In genomic region chr16:81730090-81731051, GRCh38 we compare ENCODE assay signal across 8 cellular contexts. TPM values are rescaled to one million over a fixed set of nuclear protein-coding genes. Genes with fewer than 3 reads are reported as not detected.
A peak's percentile ranks its signal among the peaks of the same experiment; 100 is the strongest.
DNase-seq lines count a peak whose midpoint lies in the region; ATAC-seq and TF ChIP-seq lines count a peak whose summit lies in the region.

No MANE protein-coding gene starts in this region.

- H3K4me2 ChIP-seq in Loucy (ENCODE audit: low read depth, low read length, poor library complexity, severe bottlenecking) (no peak overlapping the region), SK-N-SH (peak overlapping the region; percentile 59)

- no peak for TF ChIP-seq EP300 in SK-N-SH (IDR thresholded peaks at IDR 0.05; ENCODE audit: borderline replicate concordance in 1 of 2, low read depth in 1 of 2, low read length in 1 of 2)

- H3K36me3 ChIP-seq in Loucy (ENCODE audit: insufficient read depth, low read length) (no peaks in the 10 kb centered on the region), SK-N-SH (replicated peaks in 1 of 2; ENCODE audit: control insufficient read depth in 1 of 2, insufficient read depth in 2 of 2, low read length in 1 of 2) (no peaks in the 10 kb centered on the region), right atrium auricular region (no peaks in the 10 kb centered on the region), vagina (no peaks in the 10 kb centered on the region)

- peak overlapping the region; percentile 35 for H3K4me3 Mint-ChIP-seq in progenitor cell of endocrine pancreas (ENCODE audit: low read depth)

- intact Hi-C loops in vagina (cut with DNase I), result loop anchor here (10.0 kb wide), 1 partner anchor 366 kb away; no protein-coding TSS in a partner anchor

- H2AFZ ChIP-seq in Loucy (ENCODE audit: low read length) (no peak overlapping the region), SK-N-SH (ENCODE audit: low read depth) (peak overlapping the region; percentile 73; the same call in 1 of the 2 replicates)

- peak overlapping the region; percentile 14 for H3K27ac Mint-ChIP-seq in progenitor cell of endocrine pancreas

- H3K27ac ChIP-seq in SK-N-SH (ENCODE audit: low read depth in 2 of 2, low read length in 1 of 2), result peak overlapping the region in 1 of 2 experiments; percentile 20; a peak in 1 of 4 replicates
- peak overlapping the region in 1 of 2 donors; percentile 26 for H3K27ac ChIP-seq in right atrium auricular region
- peak overlapping the region; percentile 79 for H3K27ac ChIP-seq in vagina

- H3K36me3 Mint-ChIP-seq in progenitor cell of endocrine pancreas (ENCODE audit: insufficient read depth), result no peaks in the 10 kb centered on the region

- peaks cover 3% of the 10 kb centered on the region for H3K9me3 Mint-ChIP-seq in progenitor cell of endocrine pancreas (ENCODE audit: low read depth)

- no peaks in the 10 kb centered on the region for H3F3A ChIP-seq in Loucy (ENCODE audit: low read depth)
- no peaks in the 10 kb centered on the region for H3F3A ChIP-seq in SK-N-SH (replicated peaks; ENCODE audit: insufficient read depth)

- 36% methylated on average over 40 of the region's 47 CpGs for WGBS in SK-N-SH (ENCODE audit: low lambda C conversion rate)

- TF ChIP-seq RAD21 in SK-N-SH (IDR thresholded peaks at IDR 0.05; ENCODE audit: low read length), result no peak; the same call in 1 of the 2 replicates

- no peaks in the 10 kb centered on the region for H3K9me3 ChIP-seq in Loucy (ENCODE audit: insufficient read depth, low read depth, low read length)
- no peaks in the 10 kb centered on the region for H3K9me3 ChIP-seq in SK-N-SH
- H3K9me3 ChIP-seq in right atrium auricular region, result no peaks in the 10 kb centered on the region
- H3K9me3 ChIP-seq in vagina, result no peaks in the 10 kb centered on the region

- H3K4me3 ChIP-seq in Loucy (ENCODE audit: low read length, poor library complexity, severe bottlenecking) (no peak overlapping the region), SK-N-SH (ENCODE audit: low read depth in 2 of 2, low read length in 1 of 2) (peak overlapping the region; percentile 30 to 43), right atrium auricular region (peak overlapping the region; percentile 12 to 49), vagina (peak overlapping the region; percentile 42 to 56)

- H4K20me1 ChIP-seq in Loucy (ENCODE audit: insufficient read depth, low read length, poor library complexity, severe bottlenecking), result no peaks in the 10 kb centered on the region
- no peaks in the 10 kb centered on the region for H4K20me1 ChIP-seq in SK-N-SH (ENCODE audit: insufficient read depth)

- H3K9ac ChIP-seq in Loucy (ENCODE audit: low read depth, low read length, poor library complexity, severe bottlenecking), result no peak overlapping the region
- 0 out of 2 replicates have a peak overlapping the region, but pooled peaks have one; percentile 0 for H3K9ac ChIP-seq in SK-N-SH

- POLR2A ChIA-PET in SK-N-SH (lab: Yijun Ruan, JAX), result no interaction called here

- peak; percentile 65 for ATAC-seq in GM21737 (IDR thresholded peaks at IDR 0.05; ENCODE audit: unreplicated experiment)

- peak; percentile 44 for TF ChIP-seq CTCF in Loucy (conservative IDR thresholded peaks at IDR 0.05; ENCODE audit: low read length)
- TF ChIP-seq CTCF in SK-N-SH (IDR thresholded peaks at IDR 0.05), result peak; percentile 58
- peak in 1 of 2 donors; percentile 63 for TF ChIP-seq CTCF in right atrium auricular region (IDR thresholded peaks at IDR 0.05)
- peak; percentile 79 for TF ChIP-seq CTCF in progenitor cell of endocrine pancreas (IDR thresholded peaks at IDR 0.05; ENCODE audit: unreplicated experiment)
- TF ChIP-seq CTCF in vagina (IDR thresholded peaks at IDR 0.05), result peak in 2 of 3 experiments; percentile 41 to 53

- H3K79me2 ChIP-seq in Loucy (ENCODE audit: insufficient read depth, low read length) (no peaks in the 10 kb centered on the region), SK-N-SH (ENCODE audit: insufficient read depth) (no peaks in the 10 kb centered on the region)

- H3K27me3 Mint-ChIP-seq in progenitor cell of endocrine pancreas, result peaks cover 13% of the 10 kb centered on the region

- H3K27me3 ChIP-seq in Loucy (ENCODE audit: insufficient read depth, low read length, poor library complexity, severe bottlenecking), result no peaks in the 10 kb centered on the region
- H3K27me3 ChIP-seq in SK-N-SH (ENCODE audit: insufficient read depth), result no peaks in the 10 kb centered on the region; the same call in 1 of the 2 replicates
- H3K27me3 ChIP-seq in right atrium auricular region, result no peaks in the 10 kb centered on the region
- no peaks in the 10 kb centered on the region for H3K27me3 ChIP-seq in vagina

- CTCF ChIA-PET in SK-N-SH (lab: Yijun Ruan, JAX), result interaction anchor here (0.5 to 3.4 kb wide), 44 partner anchors 9 to 1235 kb away, joined by 3 to 14 read pairs (median 3); partner anchors contain the start of gene ATMIN

- H3K9me2 ChIP-seq in Loucy (replicated peaks; ENCODE audit: low read depth, low read length) (no peaks in the 10 kb centered on the region), SK-N-SH (no peaks in the 10 kb centered on the region)

- no peak for TF ChIP-seq POLR2A in vagina (IDR thresholded peaks at IDR 0.05)

- peaks cover 6% of the 10 kb centered on the region for H3K4me1 ChIP-seq in Loucy (ENCODE audit: insufficient read depth, low read length, poor library complexity, severe bottlenecking)
- peaks cover 0 to 10% of the 10 kb centered on the region in 2 experiments; a peak in 2 of 4 replicates for H3K4me1 ChIP-seq in SK-N-SH (ENCODE audit: control insufficient read depth in 1 of 2, insufficient read depth in 2 of 2, low read depth in 1 of 2, low read length in 1 of 2)
- H3K4me1 ChIP-seq in right atrium auricular region, result peaks cover 0 to 11% of the 10 kb centered on the region in 2 donors
- H3K4me1 ChIP-seq in vagina, result peaks cover 15% of the 10 kb centered on the region

- H3K4me1 Mint-ChIP-seq in progenitor cell of endocrine pancreas (ENCODE audit: low read depth), result peaks cover 6% of the 10 kb centered on the region

- DNase-seq in DMS53 (lab: John Stamatoyannopoulos, UW) (peak; percentile 97), SK-N-SH (peak; percentile 97), amygdala (lab: John Stamatoyannopoulos, UW) (peak in 52 of 56 donors; percentile 15 to 94 (median 64)), right atrium auricular region (ENCODE audit: low spot score) (peak; percentile 87), progenitor cell of endocrine pancreas (ENCODE audit: low spot score, unreplicated experiment) (peak; percentile 93), vagina (ENCODE audit: extremely low spot score in 2 of 2) (peak in 1 of 2 donors; percentile 90)

TF ChIP-seq in SK-N-SH, 30 proteins besides CTCF, POLR2A, EP300 and RAD21 (continues in another document):
- TF ChIP-seq USF1 (IDR thresholded peaks at IDR 0.05; ENCODE audit: borderline replicate concordance, low read depth) (no peak), ZBTB33 (IDR thresholded peaks at IDR 0.05; ENCODE audit: borderline replicate concordance, low read depth) (no peak), FOSL2 (IDR thresholded peaks at IDR 0.05; ENCODE audit: borderline replicate concordance, low read depth) (no peak), SMC3 (IDR thresholded peaks at IDR 0.05; ENCODE audit: low read depth, low read length) (no peak), RCOR1 (IDR thresholded peaks at IDR 0.05; ENCODE audit: low read length) (no peak; the same call in 1 of the 2 replicates), NRF1 (IDR thresholded peaks at IDR 0.05; ENCODE audit: low read depth, low read length) (no peak), EZH2phosphoT487 (IDR thresholded peaks at IDR 0.05; ENCODE audit: borderline replicate concordance, low read depth) (no peak), RXRA (IDR thresholded peaks at IDR 0.05; ENCODE audit: borderline replicate concordance, low read depth) (no peak), FOXJ3 (CRISPR knock-in tag; IDR thresholded peaks at IDR 0.05) (no peak), CHD2 (IDR thresholded peaks at IDR 0.05; ENCODE audit: low read length, partially characterized antibody) (peak; percentile 46), MXI1 (IDR thresholded peaks at IDR 0.05; ENCODE audit: low read depth, low read length) (peak; percentile 43; the same call in 1 of the 2 replicates), RFX5 (IDR thresholded peaks at IDR 0.05; ENCODE audit: low read length) (peak; percentile 84), MAX (IDR thresholded peaks at IDR 0.05; ENCODE audit: low read depth) (no peak), TAF1 (IDR thresholded peaks at IDR 0.05; ENCODE audit: borderline replicate concordance, low read depth, low read length) (no peak)

RNA-seq across cellular contexts. Expression of gene PLCG2, which starts 48.7 kb away (rescaled TPM):
- 0.08 and 0.23 TPM in 2 replicates for polyA plus RNA-seq in SK-N-SH (2012; rRNA removed)
- polyA plus RNA-seq in SK-N-SH (2012; cell fraction: cytosol; rRNA removed), result 0.14 and 0.26 TPM in 2 replicates
- polyA plus RNA-seq in SK-N-SH (2012; cell fraction: nucleus; rRNA removed), result 0.27 and 0.51 TPM in 2 replicates
- total RNA-seq in right atrium auricular region, result 10 to 100 TPM in 1 of 2 donors, 1 to 10 TPM in 1; 7.4 to 13.4 TPM
- 9.1 and 10.3 TPM in 2 replicates for total RNA-seq in progenitor cell of endocrine pancreas
- total RNA-seq in vagina, result 14.2 TPM
